ENCODE assay signal across 8 cellular contexts in genomic region chr5:83564069-83564749, GRCh38.
DNase-seq lines count a peak whose midpoint lies in the region; ATAC-seq and TF ChIP-seq lines count a peak whose summit lies in the region.

No MANE protein-coding gene starts in this region.

- no peaks in the 10 kb centered on the region for H3K36me3 ChIP-seq in ascending aorta
- no peaks in the 10 kb centered on the region for H3K36me3 ChIP-seq in upper lobe of right lung

- TF ChIP-seq CTCF in ascending aorta (IDR thresholded peaks at IDR 0.05): peak; percentile 51 to 67 (median 57)
- peak; percentile 68 for TF ChIP-seq CTCF in upper lobe of right lung (IDR thresholded peaks at IDR 0.05)

- peaks cover 8 to 52% of the 10 kb centered on the region in 2 donors for H3K4me1 ChIP-seq in ascending aorta
- no peaks in the 10 kb centered on the region for H3K4me1 ChIP-seq in upper lobe of right lung

- intact Hi-C loops in ascending aorta (cut with DNase I): loop anchor here (5.0 to 10.0 kb wide), 6 partner anchors 42 to 1252 kb away; partner anchors contain the start of genes TMEM167A and XRCC4
- intact Hi-C loops in upper lobe of right lung (cut with DNase I): no loop called here

- DNase-seq in DMS53 treated with DMSO at 0.1 percent for 48 hours (lab: John Stamatoyannopoulos, UW; ENCODE audit: unreplicated experiment): peak; percentile 67
- peak; percentile 19 for DNase-seq in NCI-H1417 treated with DMSO at 0.1 percent for 48 hours (lab: John Stamatoyannopoulos, UW)
- DNase-seq in ascending aorta (ENCODE audit: low spot score in 2 of 2): no peak
- DNase-seq in immature natural killer cell: peak; percentile 7 to 17 (median 14)
- DNase-seq in upper lobe of right lung: no peak
- DNase-seq in T1000 (lab: John Stamatoyannopoulos, UW): no peak
- no peak for DNase-seq in activated CD4-positive, alpha-beta T cell treated with anti-CD3 and anti-CD28 coated beads for 4 hours

- peak overlapping the region; percentile 19 to 77 for H3K27ac ChIP-seq in ascending aorta
- H3K27ac ChIP-seq in upper lobe of right lung: no peak overlapping the region

- H3K27ac Mint-ChIP-seq in immature natural killer cell: no peak overlapping the region

- no peaks in the 10 kb centered on the region for H3K36me3 Mint-ChIP-seq in immature natural killer cell

- ATAC-seq in GM21717 (IDR thresholded peaks at IDR 0.05; ENCODE audit: unreplicated experiment) (peak; percentile 63), upper lobe of right lung (peak; percentile 73)

- H3K9me3 ChIP-seq in ascending aorta (no peaks in the 10 kb centered on the region), upper lobe of right lung (no peaks in the 10 kb centered on the region)

- H3K4me3 ChIP-seq in ascending aorta (no peak overlapping the region), upper lobe of right lung (no peak overlapping the region)

- H3K4me1 Mint-ChIP-seq in immature natural killer cell: peaks cover 0 to 7% of the 10 kb centered on the region in 2 donors

- H3K27me3 Mint-ChIP-seq in immature natural killer cell (ENCODE audit: low read depth in 3 of 3): no peaks in the 10 kb centered on the region

- H3K9me3 Mint-ChIP-seq in immature natural killer cell: no peaks in the 10 kb centered on the region

- no peak overlapping the region for H3K4me3 Mint-ChIP-seq in immature natural killer cell

- H3K27me3 ChIP-seq in ascending aorta (no peaks in the 10 kb centered on the region), upper lobe of right lung (no peaks in the 10 kb centered on the region)

Comparison
In these comparisons a context has a peak if more than half of its experiments do, and no peak if none do; other contexts are left out.
1. DNase-seq: peak in DMS53 treated with DMSO at 0.1 percent for 48 hours (single experiment), NCI-H1417 treated with DMSO at 0.1 percent for 48 hours (single experiment) and immature natural killer cell (3 of 3); none in ascending aorta (0 of 2), upper lobe of right lung (single experiment), T1000 (single experiment) and activated CD4-positive, alpha-beta T cell treated with anti-CD3 and anti-CD28 coated beads for 4 hours (0 of 2).